ENCODE assay signal across 26 cellular contexts in the genomic region with DNA sequence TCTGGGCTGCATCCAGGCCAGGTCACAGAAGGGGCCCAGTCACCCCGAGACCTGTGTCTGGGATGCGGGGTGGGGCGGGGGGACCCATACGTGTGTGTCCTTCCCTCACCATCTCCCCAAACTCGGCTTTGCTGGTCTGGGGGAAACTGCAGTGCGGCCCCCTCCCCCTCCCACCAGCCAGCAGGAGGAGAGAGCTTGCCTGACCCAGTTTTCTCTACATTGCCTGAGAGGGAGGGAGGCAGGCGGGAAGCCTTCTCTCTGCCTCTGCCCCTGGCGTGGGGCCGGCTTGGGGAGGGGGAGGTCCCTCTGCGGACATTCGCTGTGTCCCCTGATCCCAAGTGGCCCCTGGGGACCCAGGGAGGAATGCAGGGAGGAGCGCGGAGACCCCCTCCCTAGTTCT. TPM values are rescaled to one million over a fixed set of nuclear protein-coding genes. Genes with fewer than 3 reads are reported as not detected.
"Had no signal": no experiment of that assay in that cellular context is flagged by ENCODE, and none has a peak within 500 bp of the region (broad histone marks: within the 10 kb centered on the region; RNA-seq: fewer than 3 reads in every experiment).

No MANE protein-coding gene starts in this region.

- H3K36me3 Mint-ChIP-seq: IgD-negative memory B cell had no signal

- H3K27ac Mint-ChIP-seq: IgD-negative memory B cell had no signal

- FAIRE-seq: HTR-8/SVneo, K562, RCC 7860 had no signal

- H3K4me1 ChIP-seq: SJSA1 had no signal

- H3K4me3 ChIP-seq: K562, SJSA1, SK-N-MC had no signal

- H3K36me3 ChIP-seq: SJSA1 had no signal

- H3K4me1 Mint-ChIP-seq: IgD-negative memory B cell had no signal

- H3K9me3 Mint-ChIP-seq: IgD-negative memory B cell had no signal

- H3K9me3 ChIP-seq: SJSA1 had no signal

- H3K27ac ChIP-seq: HL-60, KMS-11, SJSA1, SK-N-MC had no signal

- H3K4me2 ChIP-seq: KMS-11 had no signal

- DNase-seq: Kasumi-1, MM.1S, NCI-H1092 treated with DMSO at 0.1 percent for 48 hours, NCI-H1436, NCI-H187, NCI-H2029, NCI-H2081 treated with DMSO at 0.1 percent for 48 hours, NCI-H2171, NCI-H226, NCI-H446, NCI-H510A, NCI-H524 treated with DMSO at 0.1 percent for 48 hours, NCI-H69, NCI-H774, Right ventricle myocardium superior, RPMI8226, SIG-M5 had no signal

- H3K9ac ChIP-seq: KMS-11 had no signal

- H3K4me3 Mint-ChIP-seq: IgD-negative memory B cell had no signal

RNA-seq across cellular contexts. Expression of a gene that starts 3.9 kb away (rescaled TPM):
- total RNA-seq: K562, M059J, Right ventricle myocardium superior, SJSA1 had no signal
- polyA plus RNA-seq: IgD-negative memory B cell, K562 had no signal
